8 cellular contexts compared by ENCODE assay signal in genomic region chr5:172903790-172904189, GRCh38. TPM values are rescaled to one million over a fixed set of nuclear protein-coding genes. Genes with fewer than 3 reads are reported as not detected.
DNase-seq lines count a peak whose midpoint lies in the region; ATAC-seq, FAIRE-seq and TF ChIP-seq lines count a peak whose summit lies in the region.

No MANE protein-coding gene starts in this region.

- H3K36me3 ChIP-seq in bronchial epithelial cell (ENCODE audit: control insufficient read depth, insufficient read depth, low read length): peaks cover 7% of the 10 kb centered on the region
- no peaks in the 10 kb centered on the region for H3K36me3 ChIP-seq in uterus

- peak overlapping the region; percentile 30 for H3K27ac Mint-ChIP-seq in activated CD8-positive, alpha-beta T cell treated with anti-CD3 and anti-CD28 coated beads, Interleukin-2, amount 10 ng/mL, durations not matched to agents 7 days and 5 days
- no peak overlapping the region for H3K27ac Mint-ChIP-seq in activated CD8-positive, alpha-beta T cell treated with anti-CD3 and anti-CD28 coated beads for 36 hours
- H3K27ac Mint-ChIP-seq in memory B cell: peak overlapping the region; percentile 14

- H3K27ac ChIP-seq in uterus: peak overlapping the region; percentile 91 to 93

- no peak for ATAC-seq in activated CD8-positive, alpha-beta T cell treated with anti-CD3 and anti-CD28 coated beads, Interleukin-2, amount 10 ng/mL, durations not matched to agents 7 days and 5 days
- ATAC-seq in activated CD8-positive, alpha-beta T cell treated with anti-CD3 and anti-CD28 coated beads for 36 hours: no peak
- no peak for ATAC-seq in memory B cell (ENCODE audit: low read depth)
- no peak for ATAC-seq in HG02623 (IDR thresholded peaks at IDR 0.05; ENCODE audit: unreplicated experiment)

- no peaks in the 10 kb centered on the region for H3K9me3 Mint-ChIP-seq in activated CD8-positive, alpha-beta T cell treated with anti-CD3 and anti-CD28 coated beads, Interleukin-2, amount 10 ng/mL, durations not matched to agents 7 days and 5 days (ENCODE audit: insufficient read depth)
- no peaks in the 10 kb centered on the region for H3K9me3 Mint-ChIP-seq in activated CD8-positive, alpha-beta T cell treated with anti-CD3 and anti-CD28 coated beads for 36 hours
- H3K9me3 Mint-ChIP-seq in memory B cell: no peaks in the 10 kb centered on the region

- H3K36me3 Mint-ChIP-seq in activated CD8-positive, alpha-beta T cell treated with anti-CD3 and anti-CD28 coated beads, Interleukin-2, amount 10 ng/mL, durations not matched to agents 7 days and 5 days (ENCODE audit: low read depth): peaks cover 3% of the 10 kb centered on the region
- H3K36me3 Mint-ChIP-seq in activated CD8-positive, alpha-beta T cell treated with anti-CD3 and anti-CD28 coated beads for 36 hours (ENCODE audit: low read depth): peaks cover 5% of the 10 kb centered on the region
- H3K36me3 Mint-ChIP-seq in memory B cell: peaks cover 17% of the 10 kb centered on the region

- no peak for TF ChIP-seq POLR2A in uterus (IDR thresholded peaks at IDR 0.05)

- H3K27me3 ChIP-seq in bronchial epithelial cell (ENCODE audit: control insufficient read depth, insufficient read depth, low read length) (no peaks in the 10 kb centered on the region), uterus (no peaks in the 10 kb centered on the region)

- H3K4me3 ChIP-seq in bronchial epithelial cell (ENCODE audit: low read depth, low read length): no peak overlapping the region
- H3K4me3 ChIP-seq in uterus: no peak overlapping the region

- POLR2A ChIA-PET in activated CD8-positive, alpha-beta T cell treated with anti-CD3 and anti-CD28 coated beads, Interleukin-2, amount 10 ng/mL, durations not matched to agents 7 days and 5 days (lab: Charles Lee): no interaction called here
- POLR2A ChIA-PET in activated CD8-positive, alpha-beta T cell treated with anti-CD3 and anti-CD28 coated beads for 36 hours (lab: Charles Lee): interaction anchor here (0.8 kb wide), 1 partner anchor 181 kb away, joined by 3 read pairs; no protein-coding TSS in a partner anchor

- DNase-seq in activated CD8-positive, alpha-beta T cell treated with anti-CD3 and anti-CD28 coated beads, Interleukin-2, amount 10 ng/mL, durations not matched to agents 7 days and 5 days: no peak
- no peak for DNase-seq in activated CD8-positive, alpha-beta T cell treated with anti-CD3 and anti-CD28 coated beads for 36 hours
- DNase-seq in bronchial epithelial cell (ENCODE audit: low read depth) (peak; percentile 95), memory B cell (ENCODE audit: low spot score in 2 of 2) (no peak), uterus (peak; percentile 59 to 75)
- DNase-seq in effector CD8-positive, alpha-beta T cell (lab: John Stamatoyannopoulos, UW): no peak
- DNase-seq in activated effector memory CD4-positive, alpha-beta T cell treated with Interleukin-2 at 50 U/mL for 16 hours: no peak

- H3K9me3 ChIP-seq in uterus: no peaks in the 10 kb centered on the region

- FAIRE-seq in bronchial epithelial cell (lab: Jason Lieb, UNC): peak; percentile 58

- H3K4me3 Mint-ChIP-seq in activated CD8-positive, alpha-beta T cell treated with anti-CD3 and anti-CD28 coated beads, Interleukin-2, amount 10 ng/mL, durations not matched to agents 7 days and 5 days: no peak overlapping the region
- H3K4me3 Mint-ChIP-seq in activated CD8-positive, alpha-beta T cell treated with anti-CD3 and anti-CD28 coated beads for 36 hours: no peak overlapping the region
- H3K4me3 Mint-ChIP-seq in memory B cell: no peak overlapping the region

- TF ChIP-seq CTCF in activated CD8-positive, alpha-beta T cell treated with anti-CD3 and anti-CD28 coated beads for 36 hours (IDR thresholded peaks at IDR 0.05): no peak
- TF ChIP-seq CTCF in bronchial epithelial cell (IDR thresholded peaks at IDR 0.05; ENCODE audit: insufficient read depth, low read length, severe bottlenecking): no peak
- no peak for TF ChIP-seq CTCF in uterus (IDR thresholded peaks at IDR 0.05)

- intact Hi-C loops in activated CD8-positive, alpha-beta T cell treated with anti-CD3 and anti-CD28 coated beads for 36 hours (cut with micrococcal nuclease): no loop called here
- intact Hi-C loops in uterus (cut with DNase I; ENCODE audit: low total_unique reads): loop anchor here (10.0 kb wide), 1 partner anchor 129 kb away; the partner anchor contains the start of gene DUSP1

- H3K4me1 Mint-ChIP-seq in activated CD8-positive, alpha-beta T cell treated with anti-CD3 and anti-CD28 coated beads, Interleukin-2, amount 10 ng/mL, durations not matched to agents 7 days and 5 days (ENCODE audit: low read depth): peaks cover 4% of the 10 kb centered on the region
- peaks cover 9% of the 10 kb centered on the region for H3K4me1 Mint-ChIP-seq in activated CD8-positive, alpha-beta T cell treated with anti-CD3 and anti-CD28 coated beads for 36 hours (ENCODE audit: low read depth)
- peaks cover 10% of the 10 kb centered on the region for H3K4me1 Mint-ChIP-seq in memory B cell

- CTCF ChIA-PET in activated CD8-positive, alpha-beta T cell treated with anti-CD3 and anti-CD28 coated beads, Interleukin-2, amount 10 ng/mL, durations not matched to agents 7 days and 5 days (lab: Charles Lee): no interaction called here
- CTCF ChIA-PET in activated CD8-positive, alpha-beta T cell treated with anti-CD3 and anti-CD28 coated beads for 36 hours (lab: Charles Lee): no interaction called here

- H3K4me1 ChIP-seq in uterus: peaks cover 24 to 31% of the 10 kb centered on the region in 2 donors

- H3K27me3 Mint-ChIP-seq in activated CD8-positive, alpha-beta T cell treated with anti-CD3 and anti-CD28 coated beads, Interleukin-2, amount 10 ng/mL, durations not matched to agents 7 days and 5 days (ENCODE audit: low read depth): no peaks in the 10 kb centered on the region
- no peaks in the 10 kb centered on the region for H3K27me3 Mint-ChIP-seq in activated CD8-positive, alpha-beta T cell treated with anti-CD3 and anti-CD28 coated beads for 36 hours
- H3K27me3 Mint-ChIP-seq in memory B cell: no peaks in the 10 kb centered on the region

RNA-seq across cellular contexts. Expression of gene RPL26L1, which starts 55.4 kb away (rescaled TPM):
- total RNA-seq in activated CD8-positive, alpha-beta T cell treated with anti-CD3 and anti-CD28 coated beads, Interleukin-2, amount 10 ng/mL, durations not matched to agents 7 days and 5 days: 10 to 100 TPM; 45.1 to 49.4 TPM
- 10 to 100 TPM; 72.9 to 74.9 TPM for total RNA-seq in activated CD8-positive, alpha-beta T cell treated with anti-CD3 and anti-CD28 coated beads for 36 hours
- total RNA-seq in bronchial epithelial cell (44.8 and 52.9 TPM in 2 replicates), uterus (10 to 100 TPM in 3 of 4 donors, 1 to 10 TPM in 1; 8.7 to 35.3 (median 21.1) TPM)

Comparison
In these comparisons a context has a peak if more than half of its experiments do, and no peak if none do; other contexts are left out.
1. DNase-seq: peak in bronchial epithelial cell (single experiment) and uterus (2 of 2); none in activated CD8-positive, alpha-beta T cell treated with anti-CD3 and anti-CD28 coated beads, Interleukin-2, amount 10 ng/mL, durations not matched to agents 7 days and 5 days (single experiment), activated CD8-positive, alpha-beta T cell treated with anti-CD3 and anti-CD28 coated beads for 36 hours (single experiment), memory B cell (0 of 2), effector CD8-positive, alpha-beta T cell (single experiment) and activated effector memory CD4-positive, alpha-beta T cell treated with Interleukin-2 at 50 U/mL for 16 hours (single experiment).